In the genomic region with DNA sequence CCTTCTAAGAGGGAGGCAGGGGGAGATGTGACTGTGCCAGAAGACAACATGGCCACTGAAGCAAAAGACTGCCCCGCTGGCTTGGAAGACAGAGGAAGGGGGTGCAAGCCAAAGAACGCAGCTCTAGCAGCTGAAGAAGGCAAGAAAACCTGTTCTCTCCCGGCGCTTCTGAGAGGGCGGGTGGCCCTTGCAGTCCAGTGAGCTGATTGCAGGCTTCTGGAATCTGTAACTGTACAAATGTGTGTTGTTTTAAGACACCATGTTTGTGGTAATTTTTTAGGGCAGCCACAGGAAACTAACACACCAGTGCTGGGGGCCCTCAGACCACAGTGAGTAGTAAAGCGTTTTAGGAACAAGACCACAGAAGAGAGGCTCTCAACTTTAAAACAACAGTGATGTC, we compare ENCODE assay signal across 13 cellular contexts. TPM values are rescaled to one million over a fixed set of nuclear protein-coding genes. Genes with fewer than 3 reads are reported as not detected.
A peak's percentile ranks its signal among the peaks of the same experiment; 100 is the strongest.
DNase-seq lines count a peak whose midpoint lies in the region; ATAC-seq, FAIRE-seq and TF ChIP-seq lines count a peak whose summit lies in the region.
"Had no signal": no experiment of that assay in that cellular context is flagged by ENCODE, and none has a peak within 500 bp of the region (broad histone marks: within the 10 kb centered on the region; RNA-seq: fewer than 3 reads in every experiment).

No MANE protein-coding gene starts in this region.

- H3K14ac ChIP-seq in IMR-90 (replicated peaks; ENCODE audit: low read depth, low read length): no peak overlapping the region

- BruUV-seq in Caco-2 (replicated peaks; lab: Mats Ljungman, UMichigan) (no TSS peak), IMR-90 (replicated peaks; lab: Mats Ljungman, UMichigan) (no TSS peak)

- in situ Hi-C loops in IMR-90 (cut with MboI; ENCODE audit: low sequenced_read_pairs): no loop called here

- H4K91ac ChIP-seq in IMR-90 (ENCODE audit: insufficient read depth, low read depth, low read length): no peak overlapping the region

- no peak overlapping the region for H2BK120ac ChIP-seq in IMR-90 (ENCODE audit: low read depth, low read length)

- H3K4me2 ChIP-seq in IMR-90 (ENCODE audit: low read depth, low read length) (no peak overlapping the region), astrocyte (ENCODE audit: low read length) (no peak overlapping the region)

- 82% methylated on average over 3 of the region's 6 CpGs; no CpG with 5 or more reads in 1 of the 2 experiments for WGBS in IMR-90 (ENCODE audit: extremely low coverage in 2 of 2, insufficient read length in 1 of 2), 2 experiments

- no peak overlapping the region for H2BK5ac ChIP-seq in IMR-90 (ENCODE audit: low read depth, low read length, poor library complexity, severe bottlenecking)

- H4K5ac ChIP-seq in IMR-90 (ENCODE audit: low read depth, low read length): no peak overlapping the region

- no peak overlapping the region for H2BK15ac ChIP-seq in IMR-90 (ENCODE audit: low read depth, low read length)

- H3K27me3 Mint-ChIP-seq in Caco-2 (ENCODE audit: insufficient read depth, unreplicated experiment): no peaks in the 10 kb centered on the region
- peaks cover 4% of the 10 kb centered on the region for H3K27me3 Mint-ChIP-seq in astrocyte (ENCODE audit: low read depth, unreplicated experiment)
- H3K27me3 Mint-ChIP-seq in natural killer cell treated with Interleukin-12 subunit alpha and Interleukin-12 subunit beta and Interleukin-15 and Interleukin-18, amount 100 ng/mL, for 72 hours: no peaks in the 10 kb centered on the region

- H3K27me3 ChIP-seq in Caco-2 (replicated peaks; ENCODE audit: control insufficient read depth, insufficient read depth, low read length): no peaks in the 10 kb centered on the region
- no peaks in the 10 kb centered on the region for H3K27me3 ChIP-seq in IMR-90 (ENCODE audit: control insufficient read depth, insufficient read depth, low read length)
- H3K27me3 ChIP-seq in astrocyte (ENCODE audit: insufficient read depth, low read length): no peaks in the 10 kb centered on the region
- no peaks in the 10 kb centered on the region for H3K27me3 ChIP-seq in foreskin keratinocyte
- H3K27me3 ChIP-seq in H7 (ENCODE audit: control insufficient read depth, insufficient read depth, low read length): no peaks in the 10 kb centered on the region
- H3K27me3 ChIP-seq: cardiac muscle cell, tibial nerve had no signal

- H2BK20ac ChIP-seq in IMR-90 (ENCODE audit: low read depth, low read length): no peak overlapping the region

- H3K9me3 ChIP-seq in Caco-2 (no peaks in the 10 kb centered on the region), IMR-90 (ENCODE audit: control insufficient read depth, insufficient read depth, low read length) (no peaks in the 10 kb centered on the region), astrocyte (ENCODE audit: insufficient read depth, low read depth, low read length) (no peaks in the 10 kb centered on the region)
- H3K9me3 ChIP-seq: tibial nerve had no signal

- no peak overlapping the region for H3K4ac ChIP-seq in IMR-90 (ENCODE audit: low read depth, low read length)

- ATAC-seq in IMR-90 (ENCODE audit: low read depth) (no peak; the same call in 1 of the 2 replicates), foreskin keratinocyte (no peak), HG03469 (IDR thresholded peaks at IDR 0.05; ENCODE audit: unreplicated experiment) (no peak)
- ATAC-seq in natural killer cell treated with Interleukin-12 subunit alpha and Interleukin-12 subunit beta and Interleukin-15 and Interleukin-18, amount 100 ng/mL, for 72 hours: peak; percentile 68 to 75

- H3K4me1 ChIP-seq in Caco-2 (peaks cover 9% of the 10 kb centered on the region; the same call in 1 of the 2 replicates), IMR-90 (ENCODE audit: control insufficient read depth, insufficient read depth, low read length) (no peaks in the 10 kb centered on the region; the same call in 1 of the 2 replicates), astrocyte (ENCODE audit: insufficient read depth, low read length) (peaks cover 10% of the 10 kb centered on the region), foreskin keratinocyte (no peaks in the 10 kb centered on the region)

- dilution Hi-C loops in IMR-90 (cut with HindIII; ENCODE audit: low sequenced_read_pairs, unreplicated experiment): no loop called here

- TF ChIP-seq CTCF in Caco-2 (IDR thresholded peaks at IDR 0.05; ENCODE audit: insufficient read depth in 1 of 2, low read depth in 1 of 2, low read length in 1 of 2, severe bottlenecking in 1 of 2, unreplicated experiment in 1 of 2) (no peak), IMR-90 (conservative IDR thresholded peaks at IDR 0.05; ENCODE audit: low read depth, low read length) (no peak), astrocyte (IDR thresholded peaks at IDR 0.05; ENCODE audit: insufficient read depth, low read depth, low read length) (no peak), foreskin keratinocyte (conservative IDR thresholded peaks at IDR 0.05) (no peak)

- no peak overlapping the region for H2AK5ac ChIP-seq in IMR-90 (ENCODE audit: low read depth, low read length)

- H2AK9ac ChIP-seq in IMR-90 (replicated peaks; ENCODE audit: low read depth, low read length, poor library complexity): peak overlapping the region; percentile 31

- H3K23ac ChIP-seq in IMR-90 (ENCODE audit: low read depth, low read length): no peak overlapping the region

- H4K20me1 ChIP-seq in IMR-90 (ENCODE audit: insufficient read depth, low read length): no peaks in the 10 kb centered on the region
- no peaks in the 10 kb centered on the region for H4K20me1 ChIP-seq in astrocyte (ENCODE audit: insufficient read depth, low read length)

- POLR2A ChIA-PET in Caco-2 (lab: Charles Lee) (interaction anchor here (0.6 kb wide), 1 partner anchor 46 kb away, joined by 5 read pairs; no protein-coding TSS in a partner anchor), IMR-90 (lab: Charles Lee; ENCODE audit: unreplicated experiment) (no interaction called here)

- no peaks in the 10 kb centered on the region for H3K9me1 ChIP-seq in IMR-90 (ENCODE audit: insufficient read depth, low read length)

- no peak overlapping the region for H3K18ac ChIP-seq in IMR-90 (ENCODE audit: low read depth, low read length)

- no peak for TF ChIP-seq POLR2A in IMR-90 (IDR thresholded peaks at IDR 0.05; ENCODE audit: low read depth, low read length)

- no peak for TF ChIP-seq RAD21 in IMR-90 (IDR thresholded peaks at IDR 0.05; ENCODE audit: low read length)

- H3K36me3 ChIP-seq in Caco-2 (ENCODE audit: control insufficient read depth, insufficient read depth, low read length) (no peaks in the 10 kb centered on the region; the same call in 1 of the 2 replicates), IMR-90 (ENCODE audit: control insufficient read depth, insufficient read depth, low read length) (peaks cover 14% of the 10 kb centered on the region; the same call in 1 of the 2 replicates), astrocyte (ENCODE audit: insufficient read depth, low read length) (peaks cover 9% of the 10 kb centered on the region), H7 (replicated peaks; ENCODE audit: control insufficient read depth, insufficient read depth, low read length) (peaks cover 6% of the 10 kb centered on the region)

- H3K27ac ChIP-seq in IMR-90 (ENCODE audit: insufficient read depth, low read length): no peak overlapping the region
- H3K27ac ChIP-seq in astrocyte (ENCODE audit: low read depth, low read length): no peak overlapping the region
- H3K27ac ChIP-seq in foreskin keratinocyte: no peak overlapping the region
- H3K27ac ChIP-seq: cardiac muscle cell had no signal

- H3K9me3 Mint-ChIP-seq in Caco-2 (ENCODE audit: unreplicated experiment) (no peaks in the 10 kb centered on the region), astrocyte (ENCODE audit: unreplicated experiment) (no peaks in the 10 kb centered on the region)
- no peaks in the 10 kb centered on the region for H3K9me3 Mint-ChIP-seq in natural killer cell treated with Interleukin-12 subunit alpha and Interleukin-12 subunit beta and Interleukin-15 and Interleukin-18, amount 100 ng/mL, for 72 hours

- CTCF ChIA-PET in Caco-2 (lab: Charles Lee): no interaction called here
- CTCF ChIA-PET in IMR-90 (lab: Yijun Ruan, JAX): interaction anchor here (2.0 kb wide), 1 partner anchor 20 kb away, joined by 6 read pairs; no protein-coding TSS in a partner anchor

- peaks cover 73% of the 10 kb centered on the region for H3K36me3 Mint-ChIP-seq in Caco-2 (ENCODE audit: insufficient read depth, unreplicated experiment)
- H3K36me3 Mint-ChIP-seq in astrocyte (ENCODE audit: low read depth, unreplicated experiment): peaks cover 6% of the 10 kb centered on the region
- peaks cover 10% of the 10 kb centered on the region for H3K36me3 Mint-ChIP-seq in natural killer cell treated with Interleukin-12 subunit alpha and Interleukin-12 subunit beta and Interleukin-15 and Interleukin-18, amount 100 ng/mL, for 72 hours

- H3K4me1 Mint-ChIP-seq in Caco-2 (ENCODE audit: low read depth, unreplicated experiment) (peaks cover 17% of the 10 kb centered on the region), astrocyte (ENCODE audit: low read depth, unreplicated experiment) (peaks cover 8% of the 10 kb centered on the region)
- peaks cover 33 to 44% of the 10 kb centered on the region in 2 donors for H3K4me1 Mint-ChIP-seq in natural killer cell treated with Interleukin-12 subunit alpha and Interleukin-12 subunit beta and Interleukin-15 and Interleukin-18, amount 100 ng/mL, for 72 hours (ENCODE audit: low read depth in 2 of 2)

- no peak overlapping the region for H3K4me3 ChIP-seq in Caco-2 (ENCODE audit: low read depth, low read length)
- no peak overlapping the region for H3K4me3 ChIP-seq in IMR-90 (ENCODE audit: insufficient read depth, low read depth, low read length)
- no peak overlapping the region for H3K4me3 ChIP-seq in astrocyte (ENCODE audit: insufficient read depth, low read depth, low read length)
- H3K4me3 ChIP-seq in H7 (ENCODE audit: insufficient read depth, low read depth, low read length): no peak overlapping the region
- H3K4me3 ChIP-seq: cardiac muscle cell, skin epidermis, tibial nerve had no signal

- no peaks in the 10 kb centered on the region for H3K79me2 ChIP-seq in astrocyte (ENCODE audit: insufficient read depth, low read length)

- no peak overlapping the region for H3K4me3 Mint-ChIP-seq in Caco-2 (ENCODE audit: unreplicated experiment)
- H3K4me3 Mint-ChIP-seq in astrocyte (ENCODE audit: unreplicated experiment): no peak overlapping the region
- peak overlapping the region; percentile 71 for H3K4me3 Mint-ChIP-seq in natural killer cell treated with Interleukin-12 subunit alpha and Interleukin-12 subunit beta and Interleukin-15 and Interleukin-18, amount 100 ng/mL, for 72 hours

- H3K27ac Mint-ChIP-seq in Caco-2 (ENCODE audit: unreplicated experiment): peak overlapping the region; percentile 19
- peak overlapping the region; percentile 50 for H3K27ac Mint-ChIP-seq in astrocyte (ENCODE audit: unreplicated experiment)
- H3K27ac Mint-ChIP-seq in natural killer cell treated with Interleukin-12 subunit alpha and Interleukin-12 subunit beta and Interleukin-15 and Interleukin-18, amount 100 ng/mL, for 72 hours: peak overlapping the region; percentile 4 to 25

- H4K8ac ChIP-seq in IMR-90 (ENCODE audit: low read depth in 2 of 2, low read length in 2 of 2): no peak overlapping the region

- H3K9ac ChIP-seq in IMR-90 (ENCODE audit: low read depth, low read length) (no peak overlapping the region), astrocyte (ENCODE audit: low read length) (no peak overlapping the region)

- H3K56ac ChIP-seq in IMR-90 (ENCODE audit: extremely low read depth, insufficient read depth, low read length): no peak overlapping the region

- DNase-seq in Caco-2 (no peak), IMR-90 (peak; percentile 18), astrocyte (ENCODE audit: low read depth) (peak; percentile 30), foreskin keratinocyte (no peak), HTR-8/SVneo (ENCODE audit: insufficient read length, low spot score) (no peak), H7 (no peak)
- no peak for DNase-seq in natural killer cell treated with Interleukin-12 subunit alpha and Interleukin-12 subunit beta and Interleukin-15 and Interleukin-18, amount 100 ng/mL, for 72 hours (ENCODE audit: low spot score)
- DNase-seq: NCI-H345, T-helper 9 cell had no signal

- H2AFZ ChIP-seq in IMR-90 (replicated peaks; ENCODE audit: low read length, poor library complexity) (no peak overlapping the region), astrocyte (ENCODE audit: low read depth, low read length) (no peak overlapping the region)

- no peak for FAIRE-seq in astrocyte (lab: Jason Lieb, UNC)
- no peak for FAIRE-seq in HTR-8/SVneo (lab: Jason Lieb, UNC)

- intact Hi-C loops in Caco-2 (cut with micrococcal nuclease; ENCODE audit: unreplicated experiment): no loop called here
- intact Hi-C loops in IMR-90 (cut with micrococcal nuclease): loop anchor here (5.0 kb wide), 1 partner anchor 87 kb away; no protein-coding TSS in a partner anchor

- H3K79me1 ChIP-seq in IMR-90 (ENCODE audit: low read depth in 1 of 2, low read length in 2 of 2): no peaks in the 10 kb centered on the region

RNA-seq across cellular contexts. Expression of gene CD46, which starts 47.0 kb away (rescaled TPM):
- total RNA-seq in Caco-2 (2022) (152 and 166 TPM in 2 replicates), IMR-90 (2012; rRNA removed) (37.1 and 76.1 TPM in 2 replicates), astrocyte (175 and 176 TPM in 2 replicates), foreskin keratinocyte (106 and 116 TPM in 2 replicates)
- polyA plus RNA-seq in IMR-90 (2012; rRNA removed) (57.7 and 82.0 TPM in 2 replicates), foreskin keratinocyte (36.9 and 41.2 TPM in 2 replicates)
- 14.1 and 15.1 TPM in 2 replicates for polyA plus RNA-seq in IMR-90 (2012; cell fraction: cytosol; rRNA removed)
- polyA plus RNA-seq in IMR-90 (2012; cell fraction: nucleus; rRNA removed; ENCODE audit: low replicate concordance): 31.9 and 303 TPM in 2 replicates
- total RNA-seq in natural killer cell treated with Interleukin-12 subunit alpha and Interleukin-12 subunit beta and Interleukin-15 and Interleukin-18, amount 100 ng/mL, for 72 hours: 100 to 1,000 TPM in 1 of 2 donors, 10 to 100 TPM in 1; 88.2 to 122 TPM
- total RNA-seq in H7 (2014; rRNA removed; shearing (Covaris generic)): 80.9 and 173 TPM in 2 replicates

Comparison
In these comparisons a context has a peak if more than half of its experiments do, and no peak if none do; other contexts are left out.
1. DNase-seq: peak in IMR-90 (single experiment) and astrocyte (single experiment); none in Caco-2 (0 of 2), natural killer cell treated with Interleukin-12 subunit alpha and Interleukin-12 subunit beta and Interleukin-15 and Interleukin-18, amount 100 ng/mL, for 72 hours (single experiment), foreskin keratinocyte (0 of 2), HTR-8/SVneo (single experiment) and H7 (single experiment).
2. ATAC-seq: peak in natural killer cell treated with Interleukin-12 subunit alpha and Interleukin-12 subunit beta and Interleukin-15 and Interleukin-18, amount 100 ng/mL, for 72 hours (2 of 2); none in IMR-90 (single experiment), foreskin keratinocyte (single experiment) and HG03469 (single experiment).
3. Peak in every context shown above with its lines, with median percentiles within 50 percentile points of each other: H3K27ac Mint-ChIP-seq.